8 cellular contexts compared by ENCODE assay signal in genomic region chr1:62530516-62531154, GRCh38.
DNase-seq lines count a peak whose midpoint lies in the region; ATAC-seq and TF ChIP-seq lines count a peak whose summit lies in the region.

No MANE protein-coding gene starts in this region.

- intact Hi-C loops in activated T-helper 1 cell treated with anti-CD3 and anti-CD28 coated beads, Interleukin-12 subunit alpha, Interleukin-12 subunit beta, Interleukin-2, Interleukin-4 antibody, amounts not matched to agents 30 ng/mL and 10 ng/mL and 1 ng/mL, durations not matched to agents 14 hours and 24 hours and 36 hours (cut with micrococcal nuclease), result no loop called here
- intact Hi-C loops in natural killer cell (cut with micrococcal nuclease), result no loop called here

- peaks cover 39% of the 10 kb centered on the region for H3K36me3 Mint-ChIP-seq in nephron progenitor cell (ENCODE audit: low read depth)
- no peaks in the 10 kb centered on the region for H3K36me3 Mint-ChIP-seq in activated T-helper 1 cell treated with anti-CD3 and anti-CD28 coated beads, Interleukin-12 subunit alpha, Interleukin-12 subunit beta, Interleukin-2, Interleukin-4 antibody, amounts not matched to agents 30 ng/mL and 10 ng/mL and 1 ng/mL, durations not matched to agents 14 hours and 24 hours and 36 hours (ENCODE audit: low read depth)
- H3K36me3 Mint-ChIP-seq in natural killer cell, result no peaks in the 10 kb centered on the region

- H3K27ac Mint-ChIP-seq in nephron progenitor cell (no peak overlapping the region), natural killer cell (no peak overlapping the region)
- no peak overlapping the region for H3K27ac Mint-ChIP-seq in activated T-helper 1 cell treated with anti-CD3 and anti-CD28 coated beads, Interleukin-12 subunit alpha, Interleukin-12 subunit beta, Interleukin-2, Interleukin-4 antibody, amounts not matched to agents 30 ng/mL and 10 ng/mL and 1 ng/mL, durations not matched to agents 14 hours and 24 hours and 36 hours

- POLR2A ChIA-PET in GM10248 (lab: Yijun Ruan, JAX), result no interaction called here

- H3K4me1 Mint-ChIP-seq in nephron progenitor cell (no peaks in the 10 kb centered on the region), natural killer cell (no peaks in the 10 kb centered on the region)
- H3K4me1 Mint-ChIP-seq in activated T-helper 1 cell treated with anti-CD3 and anti-CD28 coated beads, Interleukin-12 subunit alpha, Interleukin-12 subunit beta, Interleukin-2, Interleukin-4 antibody, amounts not matched to agents 30 ng/mL and 10 ng/mL and 1 ng/mL, durations not matched to agents 14 hours and 24 hours and 36 hours (ENCODE audit: low read depth), result no peaks in the 10 kb centered on the region

- DNase-seq in GM10248 (ENCODE audit: extremely low spot score) (no peak), NCI-H748 (lab: John Stamatoyannopoulos, UW; ENCODE audit: unreplicated experiment) (peak; percentile 71), epithelial cell of esophagus (ENCODE audit: low read depth) (peak; percentile 62), nephron progenitor cell (peak; percentile 46), NCI-H345 treated with DMSO at 0.1 percent for 48 hours (lab: John Stamatoyannopoulos, UW; ENCODE audit: unreplicated experiment) (no peak), natural killer cell (no peak)
- no peak for DNase-seq in activated CD8-positive, alpha-beta memory T cell treated with anti-CD3 and anti-CD28 coated beads, Interleukin-2, amount 50 U/mL, for 4 hours
- no peak for DNase-seq in activated T-helper 1 cell treated with anti-CD3 and anti-CD28 coated beads, Interleukin-12 subunit alpha, Interleukin-12 subunit beta, Interleukin-2, Interleukin-4 antibody, amounts not matched to agents 30 ng/mL and 10 ng/mL and 1 ng/mL, durations not matched to agents 14 hours and 24 hours and 36 hours (ENCODE audit: low spot score)

- no peak overlapping the region for H3K4me3 ChIP-seq in epithelial cell of esophagus (ENCODE audit: low read length)

- no peaks in the 10 kb centered on the region for H3K27me3 Mint-ChIP-seq in nephron progenitor cell (ENCODE audit: low read depth, poor library complexity)
- H3K27me3 Mint-ChIP-seq in activated T-helper 1 cell treated with anti-CD3 and anti-CD28 coated beads, Interleukin-12 subunit alpha, Interleukin-12 subunit beta, Interleukin-2, Interleukin-4 antibody, amounts not matched to agents 30 ng/mL and 10 ng/mL and 1 ng/mL, durations not matched to agents 14 hours and 24 hours and 36 hours (ENCODE audit: insufficient read depth), result no peaks in the 10 kb centered on the region
- no peaks in the 10 kb centered on the region for H3K27me3 Mint-ChIP-seq in natural killer cell (ENCODE audit: low read depth in 2 of 2)

- H3K4me3 Mint-ChIP-seq in nephron progenitor cell, result no peak overlapping the region
- H3K4me3 Mint-ChIP-seq in activated T-helper 1 cell treated with anti-CD3 and anti-CD28 coated beads, Interleukin-12 subunit alpha, Interleukin-12 subunit beta, Interleukin-2, Interleukin-4 antibody, amounts not matched to agents 30 ng/mL and 10 ng/mL and 1 ng/mL, durations not matched to agents 14 hours and 24 hours and 36 hours, result no peak overlapping the region
- H3K4me3 Mint-ChIP-seq in natural killer cell, result no peak overlapping the region

- peak; percentile 14 for TF ChIP-seq CTCF in GM10248 (IDR thresholded peaks at IDR 0.05; ENCODE audit: control extremely low read depth, extremely low read depth, low read depth, missing control alignments)
- TF ChIP-seq CTCF in epithelial cell of esophagus (IDR thresholded peaks at IDR 0.05; ENCODE audit: insufficient read depth, low read depth, low read length, missing control alignments), result peak; percentile 92
- TF ChIP-seq CTCF in nephron progenitor cell (IDR thresholded peaks at IDR 0.05), result peak; percentile 48
- no peak for TF ChIP-seq CTCF in natural killer cell (IDR thresholded peaks at IDR 0.05)

- H3K9me3 Mint-ChIP-seq in nephron progenitor cell, result no peaks in the 10 kb centered on the region
- no peaks in the 10 kb centered on the region for H3K9me3 Mint-ChIP-seq in activated T-helper 1 cell treated with anti-CD3 and anti-CD28 coated beads, Interleukin-12 subunit alpha, Interleukin-12 subunit beta, Interleukin-2, Interleukin-4 antibody, amounts not matched to agents 30 ng/mL and 10 ng/mL and 1 ng/mL, durations not matched to agents 14 hours and 24 hours and 36 hours
- no peaks in the 10 kb centered on the region for H3K9me3 Mint-ChIP-seq in natural killer cell

- no peak for ATAC-seq in natural killer cell

- CTCF ChIA-PET in GM10248 (lab: Yijun Ruan, JAX), result interaction anchor here (0.9 to 4.3 kb wide), 12 partner anchors 8 to 355 kb away, joined by 3 to 31 read pairs (median 4); no protein-coding TSS in a partner anchor

Comparison
In these comparisons a context has a peak if more than half of its experiments do, and no peak if none do; other contexts are left out.
1. DNase-seq: peak in NCI-H748 (single experiment), epithelial cell of esophagus (single experiment) and nephron progenitor cell (single experiment); none in GM10248 (single experiment), activated CD8-positive, alpha-beta memory T cell treated with anti-CD3 and anti-CD28 coated beads, Interleukin-2, amount 50 U/mL, for 4 hours (single experiment), activated T-helper 1 cell treated with anti-CD3 and anti-CD28 coated beads, Interleukin-12 subunit alpha, Interleukin-12 subunit beta, Interleukin-2, Interleukin-4 antibody, amounts not matched to agents 30 ng/mL and 10 ng/mL and 1 ng/mL, durations not matched to agents 14 hours and 24 hours and 36 hours (single experiment), NCI-H345 treated with DMSO at 0.1 percent for 48 hours (single experiment) and natural killer cell (single experiment).